In genomic region chr5:4976918-4977317, GRCh38 we compare ENCODE assay signal across 19 cellular contexts.
"Had no signal": no experiment of that assay in that cellular context is flagged by ENCODE, and none has a peak within 500 bp of the region (broad histone marks: within the 10 kb centered on the region; RNA-seq: fewer than 3 reads in every experiment).

No MANE protein-coding gene starts in this region.

- H3K27me3 ChIP-seq: transverse colon, vagina had no signal

- ATAC-seq: activated CD8-positive, alpha-beta T cell treated with anti-CD3 and anti-CD28 coated beads, Interleukin-2, amount 10 ng/mL, durations not matched to agents 7 days and 5 days; activated T-cell treated with anti-CD3 and anti-CD28 coated beads, Interleukin-2, amount 50 U/mL, for 72 hours; stimulated activated naive B cell treated with anti-CD40 and anti-IgM and Interleukin-4, amounts not matched to agents 10 μg/mL and 1 μg/mL and 100 μg/mL, for 72 hours had no signal

- H3K36me3 Mint-ChIP-seq: activated naive CD8-positive, alpha-beta T cell treated with anti-CD3 and anti-CD28 coated beads for 36 hours; stimulated activated naive B cell treated with anti-CD40 and anti-IgM and Interleukin-4, amounts not matched to agents 10 μg/mL and 1 μg/mL and 100 μg/mL, for 72 hours had no signal

- H3K27ac Mint-ChIP-seq: activated B cell treated with CpG ODN at 0.5 μM for 24 hours; activated CD4-positive, alpha-beta T cell treated with anti-CD3 and anti-CD28 coated beads, Interleukin-2, amount 10 ng/mL, durations not matched to agents 24 days and 14 days; activated CD8-positive, alpha-beta T cell treated with anti-CD3 and anti-CD28 coated beads, Interleukin-2, amount 10 ng/mL, durations not matched to agents 7 days and 5 days; activated naive CD8-positive, alpha-beta T cell treated with anti-CD3 and anti-CD28 coated beads for 36 hours; activated T-cell treated with anti-CD3 and anti-CD28 coated beads, Interleukin-2, amount 50 U/mL, for 72 hours; endodermal cell; stimulated activated naive B cell treated with anti-CD40 and anti-IgM and Interleukin-4, amounts not matched to agents 10 μg/mL and 1 μg/mL and 100 μg/mL, for 72 hours had no signal

- FAIRE-seq: TTC549 had no signal

- H3K27me3 Mint-ChIP-seq: activated B cell treated with CpG ODN at 0.5 μM for 24 hours; activated CD4-positive, alpha-beta T cell treated with anti-CD3 and anti-CD28 coated beads, Interleukin-2, amount 10 ng/mL, durations not matched to agents 24 days and 14 days; activated naive CD8-positive, alpha-beta T cell treated with anti-CD3 and anti-CD28 coated beads for 36 hours; stimulated activated naive B cell treated with anti-CD40 and anti-IgM and Interleukin-4, amounts not matched to agents 10 μg/mL and 1 μg/mL and 100 μg/mL, for 72 hours had no signal

- H3K9me3 ChIP-seq: transverse colon, vagina had no signal

- H3K9me3 Mint-ChIP-seq: activated B cell treated with CpG ODN at 0.5 μM for 24 hours; activated CD4-positive, alpha-beta T cell treated with anti-CD3 and anti-CD28 coated beads, Interleukin-2, amount 10 ng/mL, durations not matched to agents 24 days and 14 days; activated naive CD8-positive, alpha-beta T cell treated with anti-CD3 and anti-CD28 coated beads for 36 hours; endodermal cell had no signal

- DNase-seq: activated B cell treated with CpG ODN at 0.5 μM for 24 hours; activated CD8-positive, alpha-beta memory T cell treated with anti-CD3 and anti-CD28 coated beads, Interleukin-2, amount 50 U/mL, for 48 hours; activated CD8-positive, alpha-beta T cell treated with anti-CD3 and anti-CD28 coated beads, Interleukin-2, amount 10 ng/mL, durations not matched to agents 7 days and 5 days; activated gamma-delta T cell; activated naive CD8-positive, alpha-beta T cell treated with anti-CD3 and anti-CD28 coated beads for 36 hours; activated T-cell treated with anti-CD3 and anti-CD28 coated beads, Interleukin-2, amount 50 U/mL, for 72 hours; dorsolateral prefrontal cortex; endodermal cell; erythroblast; glutamatergic neuron; left cardiac atrium; stimulated activated CD4-positive, alpha-beta T cell treated with anti-CD3 and anti-CD28 coated beads, Interleukin-15, amount 100 ng/mL, for 24 hours; stimulated activated CD4-positive, alpha-beta T cell treated with anti-CD3 and anti-CD28 coated beads, Interleukin-4, amount 100 ng/mL, for 1 hour; stimulated activated naive B cell treated with anti-CD40 and anti-IgM and Interleukin-4, amounts not matched to agents 10 μg/mL and 1 μg/mL and 100 μg/mL, for 72 hours; transverse colon had no signal

- H3K4me3 ChIP-seq: dorsolateral prefrontal cortex, lung, transverse colon, vagina had no signal

- H3K4me3 Mint-ChIP-seq: activated B cell treated with CpG ODN at 0.5 μM for 24 hours; activated CD4-positive, alpha-beta T cell treated with anti-CD3 and anti-CD28 coated beads, Interleukin-2, amount 10 ng/mL, durations not matched to agents 24 days and 14 days; activated CD8-positive, alpha-beta T cell treated with anti-CD3 and anti-CD28 coated beads, Interleukin-2, amount 10 ng/mL, durations not matched to agents 7 days and 5 days; activated naive CD8-positive, alpha-beta T cell treated with anti-CD3 and anti-CD28 coated beads for 36 hours; activated T-cell treated with anti-CD3 and anti-CD28 coated beads, Interleukin-2, amount 50 U/mL, for 72 hours; endodermal cell; stimulated activated naive B cell treated with anti-CD40 and anti-IgM and Interleukin-4, amounts not matched to agents 10 μg/mL and 1 μg/mL and 100 μg/mL, for 72 hours had no signal

- H3K4me1 Mint-ChIP-seq: activated B cell treated with CpG ODN at 0.5 μM for 24 hours; activated CD4-positive, alpha-beta T cell treated with anti-CD3 and anti-CD28 coated beads, Interleukin-2, amount 10 ng/mL, durations not matched to agents 24 days and 14 days; activated naive CD8-positive, alpha-beta T cell treated with anti-CD3 and anti-CD28 coated beads for 36 hours; stimulated activated naive B cell treated with anti-CD40 and anti-IgM and Interleukin-4, amounts not matched to agents 10 μg/mL and 1 μg/mL and 100 μg/mL, for 72 hours had no signal

- H3K27ac ChIP-seq: dorsolateral prefrontal cortex, transverse colon, vagina had no signal

- H3K4me1 ChIP-seq: transverse colon, vagina had no signal

- H3K36me3 ChIP-seq: transverse colon, vagina had no signal
